Comparison of ENCODE assay signal across 17 cellular contexts in the genomic region with DNA sequence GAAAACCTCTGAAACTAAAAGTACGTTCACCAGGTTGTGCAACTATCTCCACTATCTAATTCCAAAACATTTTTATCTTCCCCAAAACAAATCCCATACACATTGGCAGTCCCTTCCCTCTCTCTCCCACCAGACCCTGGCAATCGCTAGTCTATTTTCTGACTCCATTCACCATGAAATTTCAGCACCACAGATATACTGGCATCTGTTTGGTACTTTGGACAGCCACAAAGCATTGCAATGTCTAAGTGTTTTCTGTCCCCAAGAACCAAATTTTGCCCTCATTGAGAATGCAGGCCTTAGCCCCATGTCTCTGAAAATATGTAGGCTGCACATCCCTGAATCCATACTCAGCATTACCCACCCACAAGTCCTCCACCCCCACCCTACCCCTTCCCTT. TPM values are rescaled to one million over a fixed set of nuclear protein-coding genes. Genes with fewer than 3 reads are reported as not detected.
DNase-seq lines count a peak whose midpoint lies in the region; ATAC-seq and TF ChIP-seq lines count a peak whose summit lies in the region.
"Had no signal": no experiment of that assay in that cellular context is flagged by ENCODE, and none has a peak within 500 bp of the region (broad histone marks: within the 10 kb centered on the region; RNA-seq: fewer than 3 reads in every experiment).

No MANE protein-coding gene starts in this region.

- intact Hi-C loops in Right ventricle myocardium superior (cut with DNase I) (no loop called here), left cardiac atrium (cut with DNase I) (no loop called here), gastrocnemius medialis (cut with DNase I; ENCODE audit: low total_unique reads) (loop anchor here (5.0 kb wide), 1 partner anchor 301 kb away; a partner anchor contains a TSS)

- TF ChIP-seq RAD21 in Ishikawa (IDR thresholded peaks at IDR 0.05; ENCODE audit: low read depth), result no peak

- no peak overlapping the region for H2AFZ ChIP-seq in DND-41 (ENCODE audit: low read depth, low read length)
- H2AFZ ChIP-seq: GM23248 had no signal

- POLR2A ChIA-PET in RWPE1 (lab: Yijun Ruan, JAX; ENCODE audit: low non-redundant PET), result no interaction called here

- CTCF ChIA-PET in RWPE1 (lab: Yijun Ruan, JAX), result interaction anchor here (0.7 kb wide), 1 partner anchor 83 kb away, joined by 3 read pairs; no protein-coding TSS in a partner anchor

- H3K27me3 ChIP-seq in DND-41 (ENCODE audit: insufficient read depth, low read length, poor library complexity), result no peaks in the 10 kb centered on the region
- H3K27me3 ChIP-seq in gastrocnemius medialis, result no peaks in the 10 kb centered on the region

- no peak for TF ChIP-seq EP300 in Ishikawa (IDR thresholded peaks at IDR 0.05; ENCODE audit: borderline replicate concordance)

- no peaks in the 10 kb centered on the region for H3K79me2 ChIP-seq in DND-41 (ENCODE audit: insufficient read depth, low read length)

- H4K20me1 ChIP-seq in DND-41 (ENCODE audit: insufficient read depth, low read length), result no peaks in the 10 kb centered on the region

- H3K4me1 ChIP-seq in DND-41 (ENCODE audit: insufficient read depth, low read length), result peaks cover 99% of the 10 kb centered on the region
- peaks cover 27 to 35% of the 10 kb centered on the region in 2 donors for H3K4me1 ChIP-seq in gastrocnemius medialis
- H3K4me1 ChIP-seq: Caco-2, HAP-1 had no signal

- in situ Hi-C loops in gastrocnemius medialis (cut with MboI; ENCODE audit: low sequenced_read_pairs in 4 of 4), result loop anchor here in 1 of 4 donors (25.0 kb wide), 1 partner anchor 421 kb away; no protein-coding TSS in a partner anchor

- TF ChIP-seq POLR2A in gastrocnemius medialis (IDR thresholded peaks at IDR 0.05), result no peak

- no peak overlapping the region for H3K4me2 ChIP-seq in DND-41 (ENCODE audit: insufficient read depth, low read length)

- H3K4me3 ChIP-seq in DND-41 (ENCODE audit: low read depth in 1 of 2, low read length in 2 of 2), result no peak overlapping the region
- H3K4me3 ChIP-seq in gastrocnemius medialis, result no peak overlapping the region
- H3K4me3 ChIP-seq: GM23248, HAP-1 had no signal

- H3K9ac ChIP-seq in DND-41 (ENCODE audit: low read depth, low read length), result peak overlapping the region; percentile 57; the same call in 1 of the 2 replicates
- H3K9ac ChIP-seq: GM23248 had no signal

- H3K9me3 ChIP-seq in DND-41 (ENCODE audit: insufficient read depth, low read length, severe bottlenecking), result no peaks in the 10 kb centered on the region
- no peaks in the 10 kb centered on the region for H3K9me3 ChIP-seq in gastrocnemius medialis
- H3K9me3 ChIP-seq: Caco-2, HAP-1 had no signal

- DNase-seq in Right ventricle myocardium superior, result no peak
- no peak for DNase-seq in left cardiac atrium
- DNase-seq in DND-41, result no peak
- no peak for DNase-seq in gastrocnemius medialis
- DNase-seq in RWPE1 (ENCODE audit: low spot score), result no peak
- DNase-seq in NCI-H187 (lab: John Stamatoyannopoulos, UW), result no peak
- DNase-seq: AML-193; Caco-2; CD4-positive, alpha-beta T cell; GDM1; GM23248; IMR-90 had no signal

- ATAC-seq in Right ventricle myocardium superior (ENCODE audit: poor library complexity) (peak; percentile 28), left cardiac atrium (no peak), DND-41 (ENCODE audit: insufficient read depth, low read depth) (no peak), gastrocnemius medialis (peak in 1 of 2 donors; percentile 28)

- TF ChIP-seq CTCF in DND-41 (IDR thresholded peaks at IDR 0.05; ENCODE audit: borderline replicate concordance, extremely low read depth, low read length, poor library complexity, severe bottlenecking) (no peak), gastrocnemius medialis (IDR thresholded peaks at IDR 0.05 in 4 of 5, conservative IDR thresholded peaks at IDR 0.05 in 1 of 5) (no peak), RWPE1 (conservative IDR thresholded peaks at IDR 0.05; ENCODE audit: low read depth) (no peak)

- H3K27ac ChIP-seq in DND-41 (ENCODE audit: low read length) (peak overlapping the region; percentile 99), gastrocnemius medialis (peak overlapping the region; percentile 85 to 89 (median 88)), RWPE1 (no peak overlapping the region)
- H3K27ac ChIP-seq: C4-2B, GM23248, HL-60 had no signal

- no peaks in the 10 kb centered on the region for H3K36me3 ChIP-seq in DND-41 (ENCODE audit: insufficient read depth, low read length)
- no peaks in the 10 kb centered on the region for H3K36me3 ChIP-seq in gastrocnemius medialis
- H3K36me3 ChIP-seq: HAP-1 had no signal

TF ChIP-seq in Ishikawa, 13 proteins besides CTCF, POLR2A, EP300 and RAD21:
- TF ChIP-seq TCF12 (IDR thresholded peaks at IDR 0.05; ENCODE audit: low read depth), result no peak
- no peak for TF ChIP-seq CREB1 (IDR thresholded peaks at IDR 0.05; ENCODE audit: low read depth)
- no peak for TF ChIP-seq TAF1 (IDR thresholded peaks at IDR 0.05; ENCODE audit: low read depth)
- TF ChIP-seq, protein P1, sequence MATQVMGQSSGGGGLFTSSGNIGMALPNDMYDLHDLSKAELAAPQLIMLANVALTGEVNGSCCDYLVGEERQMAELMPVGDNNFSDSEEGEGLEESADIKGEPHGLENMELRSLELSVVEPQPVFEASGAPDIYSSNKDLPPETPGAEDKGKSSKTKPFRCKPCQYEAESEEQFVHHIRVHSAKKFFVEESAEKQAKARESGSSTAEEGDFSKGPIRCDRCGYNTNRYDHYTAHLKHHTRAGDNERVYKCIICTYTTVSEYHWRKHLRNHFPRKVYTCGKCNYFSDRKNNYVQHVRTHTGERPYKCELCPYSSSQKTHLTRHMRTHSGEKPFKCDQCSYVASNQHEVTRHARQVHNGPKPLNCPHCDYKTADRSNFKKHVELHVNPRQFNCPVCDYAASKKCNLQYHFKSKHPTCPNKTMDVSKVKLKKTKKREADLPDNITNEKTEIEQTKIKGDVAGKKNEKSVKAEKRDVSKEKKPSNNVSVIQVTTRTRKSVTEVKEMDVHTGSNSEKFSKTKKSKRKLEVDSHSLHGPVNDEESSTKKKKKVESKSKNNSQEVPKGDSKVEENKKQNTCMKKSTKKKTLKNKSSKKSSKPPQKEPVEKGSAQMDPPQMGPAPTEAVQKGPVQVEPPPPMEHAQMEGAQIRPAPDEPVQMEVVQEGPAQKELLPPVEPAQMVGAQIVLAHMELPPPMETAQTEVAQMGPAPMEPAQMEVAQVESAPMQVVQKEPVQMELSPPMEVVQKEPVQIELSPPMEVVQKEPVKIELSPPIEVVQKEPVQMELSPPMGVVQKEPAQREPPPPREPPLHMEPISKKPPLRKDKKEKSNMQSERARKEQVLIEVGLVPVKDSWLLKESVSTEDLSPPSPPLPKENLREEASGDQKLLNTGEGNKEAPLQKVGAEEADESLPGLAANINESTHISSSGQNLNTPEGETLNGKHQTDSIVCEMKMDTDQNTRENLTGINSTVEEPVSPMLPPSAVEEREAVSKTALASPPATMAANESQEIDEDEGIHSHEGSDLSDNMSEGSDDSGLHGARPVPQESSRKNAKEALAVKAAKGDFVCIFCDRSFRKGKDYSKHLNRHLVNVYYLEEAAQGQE (IDR thresholded peaks at IDR 0.05; ENCODE audit: low read depth), result peak; percentile 58
- TF ChIP-seq, protein P2, sequence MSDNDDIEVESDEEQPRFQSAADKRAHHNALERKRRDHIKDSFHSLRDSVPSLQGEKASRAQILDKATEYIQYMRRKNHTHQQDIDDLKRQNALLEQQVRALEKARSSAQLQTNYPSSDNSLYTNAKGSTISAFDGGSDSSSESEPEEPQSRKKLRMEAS (IDR thresholded peaks at IDR 0.05), result no peak
- no peak for TF ChIP-seq NFIC (IDR thresholded peaks at IDR 0.05)
- TF ChIP-seq, protein P3, sequence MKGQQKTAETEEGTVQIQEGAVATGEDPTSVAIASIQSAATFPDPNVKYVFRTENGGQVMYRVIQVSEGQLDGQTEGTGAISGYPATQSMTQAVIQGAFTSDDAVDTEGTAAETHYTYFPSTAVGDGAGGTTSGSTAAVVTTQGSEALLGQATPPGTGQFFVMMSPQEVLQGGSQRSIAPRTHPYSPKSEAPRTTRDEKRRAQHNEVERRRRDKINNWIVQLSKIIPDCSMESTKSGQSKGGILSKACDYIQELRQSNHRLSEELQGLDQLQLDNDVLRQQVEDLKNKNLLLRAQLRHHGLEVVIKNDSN (IDR thresholded peaks at IDR 0.05), result no peak
- TF ChIP-seq CEBPB (IDR thresholded peaks at IDR 0.05), result no peak

RNA-seq across cellular contexts. Expression of a gene that starts 28.0 kb away (rescaled TPM):
- total RNA-seq in Right ventricle myocardium superior, result 27.7 TPM
- 10 to 100 TPM; 11.3 to 21.2 TPM for total RNA-seq in left cardiac atrium
- 100 to 1,000 TPM; 103 to 182 (median 147) TPM for total RNA-seq in gastrocnemius medialis
- total RNA-seq: Daoy, GM23248, IMR-90 had no signal
